28 cellular contexts compared by ENCODE assay signal in the genomic region with DNA sequence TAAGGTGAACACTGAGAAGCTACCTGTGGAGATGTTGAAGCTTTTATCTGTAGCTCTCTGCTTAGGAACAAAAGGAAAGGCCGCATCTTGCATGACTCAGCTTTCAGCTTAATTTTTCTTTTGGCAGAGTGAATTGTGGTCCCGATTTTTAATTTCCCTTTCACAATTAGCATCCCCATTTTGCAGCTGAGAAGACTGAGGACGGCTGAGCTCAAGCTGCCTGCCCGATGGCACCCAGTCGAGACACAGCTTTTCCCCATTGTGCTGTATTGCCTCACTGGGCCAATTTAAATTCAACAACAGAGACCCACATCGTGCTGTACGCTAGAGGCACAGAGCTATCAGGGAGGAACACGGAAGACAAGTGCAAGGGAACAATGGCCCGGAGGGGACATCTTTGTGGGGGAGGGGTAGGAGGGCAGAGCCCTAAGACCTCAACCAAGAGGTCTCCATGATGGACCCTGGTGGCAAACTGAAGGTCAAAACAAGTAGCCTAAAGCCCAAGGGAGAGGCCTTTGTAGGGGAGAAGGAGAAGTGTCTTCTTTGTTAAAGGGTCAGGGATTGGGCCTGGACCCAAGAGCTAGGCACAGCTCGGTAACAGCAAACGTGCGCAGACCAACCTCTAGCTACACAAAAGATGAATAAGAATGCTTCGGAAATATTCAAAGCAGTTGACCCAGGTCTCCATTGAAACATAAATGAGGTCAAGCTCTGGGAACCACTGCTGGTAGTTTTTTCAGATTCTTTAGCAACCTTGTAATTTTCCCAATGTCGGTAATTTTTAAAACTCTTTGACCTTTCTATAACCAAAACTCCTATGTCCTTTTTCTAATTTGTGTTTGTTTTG.
"Had no signal": no experiment of that assay in that cellular context is flagged by ENCODE, and none has a peak within 500 bp of the region (broad histone marks: within the 10 kb centered on the region; RNA-seq: fewer than 3 reads in every experiment).

No MANE protein-coding gene starts in this region.

- H3K9me3 ChIP-seq: ascending aorta, body of pancreas, MG63 had no signal

- H3K27me3 ChIP-seq: ascending aorta, body of pancreas, MG63 had no signal

- H3K27ac Mint-ChIP-seq: activated CD4-positive, alpha-beta memory T cell treated with anti-CD3 and anti-CD28 coated beads for 36 hours; activated CD4-positive, alpha-beta T cell treated with anti-CD3 and anti-CD28 coated beads, Interleukin-2, amount 10 ng/mL, durations not matched to agents 7 days and 5 days; activated naive CD4-positive, alpha-beta T cell treated with anti-CD3 and anti-CD28 coated beads, Interleukin-2, amount 50 U/mL, for 24 hours; T-cell had no signal

- H3K27ac ChIP-seq: ascending aorta, body of pancreas, SK-N-MC had no signal

- H3K9me3 Mint-ChIP-seq: activated CD4-positive, alpha-beta memory T cell treated with anti-CD3 and anti-CD28 coated beads for 36 hours; activated CD4-positive, alpha-beta T cell treated with anti-CD3 and anti-CD28 coated beads, Interleukin-2, amount 10 ng/mL, durations not matched to agents 7 days and 5 days; activated naive CD4-positive, alpha-beta T cell treated with anti-CD3 and anti-CD28 coated beads, Interleukin-2, amount 50 U/mL, for 24 hours; central memory CD8-positive, alpha-beta T cell; T-cell had no signal

- H3K4me3 ChIP-seq: ascending aorta, body of pancreas, MG63, SK-N-MC had no signal

- H3K36me3 Mint-ChIP-seq: activated CD4-positive, alpha-beta memory T cell treated with anti-CD3 and anti-CD28 coated beads for 36 hours; activated naive CD4-positive, alpha-beta T cell treated with anti-CD3 and anti-CD28 coated beads, Interleukin-2, amount 50 U/mL, for 24 hours; T-cell had no signal

- ATAC-seq: body of pancreas, Right ventricle myocardium inferior, T-cell had no signal

- FAIRE-seq: TTC549 had no signal

- DNase-seq: activated CD4-positive, alpha-beta memory T cell treated with anti-CD3 and anti-CD28 coated beads for 36 hours; activated CD4-positive, alpha-beta T cell treated with anti-CD3 and anti-CD28 coated beads, Interleukin-2, amount 10 ng/mL, durations not matched to agents 7 days and 5 days; activated CD4-positive, CD25-positive, alpha-beta regulatory T cell; activated CD8-positive, alpha-beta memory T cell treated with anti-CD3 and anti-CD28 coated beads, Interleukin-2, amount 50 U/mL, for 48 hours; activated T-cell treated with anti-CD3 and anti-CD28 coated beads, Interleukin-2, amount 50 U/mL, for 1 hour; amniotic stem cell; body of pancreas; MG63; MV-4-11; NCI-H1092 treated with DMSO at 0.1 percent for 48 hours; NCI-H1417 treated with DMSO at 0.1 percent for 48 hours; NCI-H1694; NCI-H2029; NCI-H2107; NCI-H2171 treated with DMSO at 0.1 percent for 48 hours; NCI-H226; NCI-H526; NCI-H82; RPMI8226; T-cell; T-helper 2 cell; T1000 had no signal

- H3K36me3 ChIP-seq: ascending aorta, MG63 had no signal

- H3K4me3 Mint-ChIP-seq: activated CD4-positive, alpha-beta memory T cell treated with anti-CD3 and anti-CD28 coated beads for 36 hours; activated CD4-positive, alpha-beta T cell treated with anti-CD3 and anti-CD28 coated beads, Interleukin-2, amount 10 ng/mL, durations not matched to agents 7 days and 5 days; activated naive CD4-positive, alpha-beta T cell treated with anti-CD3 and anti-CD28 coated beads, Interleukin-2, amount 50 U/mL, for 24 hours; central memory CD8-positive, alpha-beta T cell; T-cell had no signal
